In the genomic region with DNA sequence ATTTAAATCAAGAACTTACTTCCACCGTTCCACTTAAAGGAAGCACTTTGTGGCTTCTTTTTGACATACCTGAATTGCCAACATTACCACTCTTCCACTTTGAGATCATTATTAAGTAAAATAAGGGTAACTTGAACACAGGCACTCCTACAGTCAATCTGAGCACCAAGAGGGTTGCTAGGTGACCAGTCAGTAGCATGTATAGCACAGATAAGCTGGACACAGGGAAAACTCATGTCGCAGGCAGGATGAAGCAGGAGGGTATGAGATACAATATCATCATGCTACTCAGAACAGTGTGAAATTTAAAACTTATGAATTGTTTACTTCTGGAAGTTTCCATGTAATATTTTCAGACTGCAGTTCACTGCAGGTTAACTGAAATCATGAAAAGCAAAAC, we compare ENCODE assay signal across 24 cellular contexts. TPM values are rescaled to one million over a fixed set of nuclear protein-coding genes. Genes with fewer than 3 reads are reported as not detected.
DNase-seq lines count a peak whose midpoint lies in the region; ATAC-seq and TF ChIP-seq lines count a peak whose summit lies in the region.
"Had no signal": no experiment of that assay in that cellular context is flagged by ENCODE, and none has a peak within 500 bp of the region (broad histone marks: within the 10 kb centered on the region; RNA-seq: fewer than 3 reads in every experiment).

No MANE protein-coding gene starts in this region.

- H3K27ac Mint-ChIP-seq in activated CD8-positive, alpha-beta T cell treated with anti-CD3 and anti-CD28 coated beads, Interleukin-2, amount 10 ng/mL, durations not matched to agents 7 days and 5 days, result peak overlapping the region; percentile 17
- H3K27ac Mint-ChIP-seq in activated CD8-positive, alpha-beta T cell treated with anti-CD3 and anti-CD28 coated beads for 36 hours, result no peak overlapping the region
- H3K27ac Mint-ChIP-seq in natural killer cell treated with Interleukin-12 subunit alpha and Interleukin-12 subunit beta and Interleukin-15 and Interleukin-18, amount 100 ng/mL, for 72 hours, result peak overlapping the region; percentile 20 to 29
- H3K27ac Mint-ChIP-seq in natural killer cell (peak overlapping the region in 1 of 2 donors; percentile 6), progenitor cell of endocrine pancreas (peak overlapping the region; percentile 42)
- H3K27ac Mint-ChIP-seq in activated T-helper 1 cell treated with anti-CD3 and anti-CD28 coated beads, Interleukin-12 subunit alpha, Interleukin-12 subunit beta, Interleukin-2, Interleukin-4 antibody, amounts not matched to agents 30 ng/mL and 10 ng/mL and 1 ng/mL, durations not matched to agents 14 hours and 24 hours and 36 hours, result peak overlapping the region; percentile 3
- H3K27ac Mint-ChIP-seq: CD4-positive, alpha-beta T cell; GM23338 had no signal

- no peak for TF ChIP-seq POLR2A in suprapubic skin (IDR thresholded peaks at IDR 0.05)

- TF ChIP-seq CTCF in activated CD8-positive, alpha-beta T cell treated with anti-CD3 and anti-CD28 coated beads for 36 hours (IDR thresholded peaks at IDR 0.05), result no peak
- TF ChIP-seq CTCF in natural killer cell (IDR thresholded peaks at IDR 0.05) (no peak), progenitor cell of endocrine pancreas (IDR thresholded peaks at IDR 0.05; ENCODE audit: unreplicated experiment) (no peak), suprapubic skin (IDR thresholded peaks at IDR 0.05) (no peak)

- H3K27me3 Mint-ChIP-seq in activated CD8-positive, alpha-beta T cell treated with anti-CD3 and anti-CD28 coated beads, Interleukin-2, amount 10 ng/mL, durations not matched to agents 7 days and 5 days (ENCODE audit: low read depth), result no peaks in the 10 kb centered on the region
- no peaks in the 10 kb centered on the region for H3K27me3 Mint-ChIP-seq in activated CD8-positive, alpha-beta T cell treated with anti-CD3 and anti-CD28 coated beads for 36 hours
- H3K27me3 Mint-ChIP-seq in natural killer cell treated with Interleukin-12 subunit alpha and Interleukin-12 subunit beta and Interleukin-15 and Interleukin-18, amount 100 ng/mL, for 72 hours, result no peaks in the 10 kb centered on the region
- H3K27me3 Mint-ChIP-seq in natural killer cell (ENCODE audit: low read depth in 2 of 2) (no peaks in the 10 kb centered on the region), progenitor cell of endocrine pancreas (no peaks in the 10 kb centered on the region)
- H3K27me3 Mint-ChIP-seq in activated T-helper 1 cell treated with anti-CD3 and anti-CD28 coated beads, Interleukin-12 subunit alpha, Interleukin-12 subunit beta, Interleukin-2, Interleukin-4 antibody, amounts not matched to agents 30 ng/mL and 10 ng/mL and 1 ng/mL, durations not matched to agents 14 hours and 24 hours and 36 hours (ENCODE audit: insufficient read depth), result no peaks in the 10 kb centered on the region
- H3K27me3 Mint-ChIP-seq: CD4-positive, alpha-beta T cell had no signal

- CTCF ChIA-PET in activated CD8-positive, alpha-beta T cell treated with anti-CD3 and anti-CD28 coated beads, Interleukin-2, amount 10 ng/mL, durations not matched to agents 7 days and 5 days (lab: Charles Lee), result no interaction called here
- CTCF ChIA-PET in activated CD8-positive, alpha-beta T cell treated with anti-CD3 and anti-CD28 coated beads for 36 hours (lab: Charles Lee), result no interaction called here

- no peaks in the 10 kb centered on the region for H3K27me3 ChIP-seq in suprapubic skin
- H3K27me3 ChIP-seq: BLaER1, MG63, SJSA1 had no signal

- POLR2A ChIA-PET in activated CD8-positive, alpha-beta T cell treated with anti-CD3 and anti-CD28 coated beads, Interleukin-2, amount 10 ng/mL, durations not matched to agents 7 days and 5 days (lab: Charles Lee), result no interaction called here
- POLR2A ChIA-PET in activated CD8-positive, alpha-beta T cell treated with anti-CD3 and anti-CD28 coated beads for 36 hours (lab: Charles Lee), result no interaction called here

- no peak for DNase-seq in activated CD8-positive, alpha-beta T cell treated with anti-CD3 and anti-CD28 coated beads, Interleukin-2, amount 10 ng/mL, durations not matched to agents 7 days and 5 days
- DNase-seq in activated CD8-positive, alpha-beta T cell treated with anti-CD3 and anti-CD28 coated beads for 36 hours, result no peak
- no peak for DNase-seq in natural killer cell treated with Interleukin-12 subunit alpha and Interleukin-12 subunit beta and Interleukin-15 and Interleukin-18, amount 100 ng/mL, for 72 hours (ENCODE audit: low spot score)
- DNase-seq in natural killer cell (no peak), progenitor cell of endocrine pancreas (ENCODE audit: low spot score, unreplicated experiment) (no peak), anterior cingulate cortex (lab: John Stamatoyannopoulos, UW) (no peak), suprapubic skin (ENCODE audit: low spot score in 2 of 2) (no peak)
- DNase-seq in activated T-helper 1 cell treated with anti-CD3 and anti-CD28 coated beads, Interleukin-12 subunit alpha, Interleukin-12 subunit beta, Interleukin-2, Interleukin-4 antibody, amounts not matched to agents 30 ng/mL and 10 ng/mL and 1 ng/mL, durations not matched to agents 14 hours and 24 hours and 36 hours (ENCODE audit: low spot score), result no peak
- DNase-seq: Caco-2; CD4-positive, alpha-beta T cell; H9; KBM-7; MG63; NCI-H2029; NCI-H446 treated with DMSO at 0.1 percent for 48 hours; NCI-H526; NCI-H82; NK-92 treated with Interleukin-12 subunit alpha and Interleukin-12 subunit beta, amount 100 ng/mL, for 24 hours; Right ventricle myocardium superior; RPMI8226 had no signal

- no peak overlapping the region for H3K27ac ChIP-seq in suprapubic skin
- H3K27ac ChIP-seq: BLaER1, SJSA1 had no signal

- intact Hi-C loops in activated CD8-positive, alpha-beta T cell treated with anti-CD3 and anti-CD28 coated beads for 36 hours (cut with micrococcal nuclease), result no loop called here
- intact Hi-C loops in natural killer cell (cut with micrococcal nuclease), result no loop called here
- intact Hi-C loops in activated T-helper 1 cell treated with anti-CD3 and anti-CD28 coated beads, Interleukin-12 subunit alpha, Interleukin-12 subunit beta, Interleukin-2, Interleukin-4 antibody, amounts not matched to agents 30 ng/mL and 10 ng/mL and 1 ng/mL, durations not matched to agents 14 hours and 24 hours and 36 hours (cut with micrococcal nuclease), result no loop called here

- no peaks in the 10 kb centered on the region for H3K9me3 ChIP-seq in suprapubic skin
- H3K9me3 ChIP-seq: BLaER1, Caco-2, MG63, SJSA1 had no signal

- H3K36me3 ChIP-seq in suprapubic skin, result peaks cover 93% of the 10 kb centered on the region

- H3K36me3 Mint-ChIP-seq in activated CD8-positive, alpha-beta T cell treated with anti-CD3 and anti-CD28 coated beads, Interleukin-2, amount 10 ng/mL, durations not matched to agents 7 days and 5 days (ENCODE audit: low read depth), result peaks cover 54% of the 10 kb centered on the region
- H3K36me3 Mint-ChIP-seq in activated CD8-positive, alpha-beta T cell treated with anti-CD3 and anti-CD28 coated beads for 36 hours (ENCODE audit: low read depth), result peaks cover 43% of the 10 kb centered on the region
- H3K36me3 Mint-ChIP-seq in natural killer cell treated with Interleukin-12 subunit alpha and Interleukin-12 subunit beta and Interleukin-15 and Interleukin-18, amount 100 ng/mL, for 72 hours, result peaks cover 26% of the 10 kb centered on the region
- H3K36me3 Mint-ChIP-seq in natural killer cell, result peaks cover 22% of the 10 kb centered on the region
- peaks cover 38% of the 10 kb centered on the region for H3K36me3 Mint-ChIP-seq in activated T-helper 1 cell treated with anti-CD3 and anti-CD28 coated beads, Interleukin-12 subunit alpha, Interleukin-12 subunit beta, Interleukin-2, Interleukin-4 antibody, amounts not matched to agents 30 ng/mL and 10 ng/mL and 1 ng/mL, durations not matched to agents 14 hours and 24 hours and 36 hours (ENCODE audit: low read depth)
- H3K36me3 Mint-ChIP-seq in progenitor cell of endocrine pancreas (ENCODE audit: insufficient read depth), result peaks cover 26% of the 10 kb centered on the region

- no peak for ATAC-seq in activated CD8-positive, alpha-beta T cell treated with anti-CD3 and anti-CD28 coated beads, Interleukin-2, amount 10 ng/mL, durations not matched to agents 7 days and 5 days
- ATAC-seq in activated CD8-positive, alpha-beta T cell treated with anti-CD3 and anti-CD28 coated beads for 36 hours, result no peak
- no peak for ATAC-seq in natural killer cell treated with Interleukin-12 subunit alpha and Interleukin-12 subunit beta and Interleukin-15 and Interleukin-18, amount 100 ng/mL, for 72 hours
- no peak for ATAC-seq in natural killer cell
- ATAC-seq: GM23338, HepG2 had no signal

- no peaks in the 10 kb centered on the region for H3K4me1 Mint-ChIP-seq in activated CD8-positive, alpha-beta T cell treated with anti-CD3 and anti-CD28 coated beads, Interleukin-2, amount 10 ng/mL, durations not matched to agents 7 days and 5 days (ENCODE audit: low read depth)
- no peaks in the 10 kb centered on the region for H3K4me1 Mint-ChIP-seq in activated CD8-positive, alpha-beta T cell treated with anti-CD3 and anti-CD28 coated beads for 36 hours (ENCODE audit: low read depth)
- peaks cover 0 to 5% of the 10 kb centered on the region in 2 donors for H3K4me1 Mint-ChIP-seq in natural killer cell treated with Interleukin-12 subunit alpha and Interleukin-12 subunit beta and Interleukin-15 and Interleukin-18, amount 100 ng/mL, for 72 hours (ENCODE audit: low read depth in 2 of 2)
- H3K4me1 Mint-ChIP-seq in natural killer cell (peaks cover 0 to 5% of the 10 kb centered on the region in 2 donors), progenitor cell of endocrine pancreas (ENCODE audit: low read depth) (no peaks in the 10 kb centered on the region)
- H3K4me1 Mint-ChIP-seq in activated T-helper 1 cell treated with anti-CD3 and anti-CD28 coated beads, Interleukin-12 subunit alpha, Interleukin-12 subunit beta, Interleukin-2, Interleukin-4 antibody, amounts not matched to agents 30 ng/mL and 10 ng/mL and 1 ng/mL, durations not matched to agents 14 hours and 24 hours and 36 hours (ENCODE audit: low read depth), result peaks cover 8% of the 10 kb centered on the region
- H3K4me1 Mint-ChIP-seq: GM23338, H9 had no signal

- no peaks in the 10 kb centered on the region for H3K4me1 ChIP-seq in suprapubic skin
- H3K4me1 ChIP-seq: BLaER1, Caco-2, SJSA1 had no signal

- H3K4me3 ChIP-seq in suprapubic skin, result no peak overlapping the region
- H3K4me3 ChIP-seq: BLaER1, GM23338, MG63, SJSA1 had no signal

- no peaks in the 10 kb centered on the region for H3K9me3 Mint-ChIP-seq in activated CD8-positive, alpha-beta T cell treated with anti-CD3 and anti-CD28 coated beads, Interleukin-2, amount 10 ng/mL, durations not matched to agents 7 days and 5 days (ENCODE audit: insufficient read depth)
- H3K9me3 Mint-ChIP-seq in activated CD8-positive, alpha-beta T cell treated with anti-CD3 and anti-CD28 coated beads for 36 hours, result no peaks in the 10 kb centered on the region
- H3K9me3 Mint-ChIP-seq in natural killer cell treated with Interleukin-12 subunit alpha and Interleukin-12 subunit beta and Interleukin-15 and Interleukin-18, amount 100 ng/mL, for 72 hours, result no peaks in the 10 kb centered on the region
- H3K9me3 Mint-ChIP-seq in natural killer cell, result no peaks in the 10 kb centered on the region
- no peaks in the 10 kb centered on the region for H3K9me3 Mint-ChIP-seq in activated T-helper 1 cell treated with anti-CD3 and anti-CD28 coated beads, Interleukin-12 subunit alpha, Interleukin-12 subunit beta, Interleukin-2, Interleukin-4 antibody, amounts not matched to agents 30 ng/mL and 10 ng/mL and 1 ng/mL, durations not matched to agents 14 hours and 24 hours and 36 hours
- no peaks in the 10 kb centered on the region for H3K9me3 Mint-ChIP-seq in progenitor cell of endocrine pancreas (ENCODE audit: low read depth)
- H3K9me3 Mint-ChIP-seq: CD4-positive, alpha-beta T cell; GM23338; H9 had no signal

- no peak for TF ChIP-seq EP300 in suprapubic skin (IDR thresholded peaks at IDR 0.05)

- 86% methylated on average over 2 of the region's 2 CpGs for WGBS in suprapubic skin

- no peak overlapping the region for H3K4me3 Mint-ChIP-seq in activated CD8-positive, alpha-beta T cell treated with anti-CD3 and anti-CD28 coated beads, Interleukin-2, amount 10 ng/mL, durations not matched to agents 7 days and 5 days
- H3K4me3 Mint-ChIP-seq in activated CD8-positive, alpha-beta T cell treated with anti-CD3 and anti-CD28 coated beads for 36 hours, result no peak overlapping the region
- H3K4me3 Mint-ChIP-seq in natural killer cell treated with Interleukin-12 subunit alpha and Interleukin-12 subunit beta and Interleukin-15 and Interleukin-18, amount 100 ng/mL, for 72 hours, result no peak overlapping the region
- H3K4me3 Mint-ChIP-seq in natural killer cell (no peak overlapping the region), progenitor cell of endocrine pancreas (ENCODE audit: low read depth) (no peak overlapping the region)
- H3K4me3 Mint-ChIP-seq in activated T-helper 1 cell treated with anti-CD3 and anti-CD28 coated beads, Interleukin-12 subunit alpha, Interleukin-12 subunit beta, Interleukin-2, Interleukin-4 antibody, amounts not matched to agents 30 ng/mL and 10 ng/mL and 1 ng/mL, durations not matched to agents 14 hours and 24 hours and 36 hours, result no peak overlapping the region
- H3K4me3 Mint-ChIP-seq: CD4-positive, alpha-beta T cell; GM23338; H9 had no signal

RNA-seq across cellular contexts. Expression of a gene that starts 47.0 kb away (rescaled TPM):
- under 1 TPM in 1 of 2 experiments, not detected in 1; 0.13 TPM for total RNA-seq in activated CD8-positive, alpha-beta T cell treated with anti-CD3 and anti-CD28 coated beads, Interleukin-2, amount 10 ng/mL, durations not matched to agents 7 days and 5 days
- total RNA-seq in activated CD8-positive, alpha-beta T cell treated with anti-CD3 and anti-CD28 coated beads for 36 hours, result 1 to 10 TPM; 1.3 to 1.6 TPM
- under 1 TPM in 1 of 2 donors, not detected in 1; 0.19 TPM for total RNA-seq in natural killer cell treated with Interleukin-12 subunit alpha and Interleukin-12 subunit beta and Interleukin-15 and Interleukin-18, amount 100 ng/mL, for 72 hours
- 1 to 10 TPM in 1 of 3 donors, under 1 TPM in 1, not detected in 1; 0.47 to 1.1 TPM for total RNA-seq in natural killer cell
- total RNA-seq in activated T-helper 1 cell treated with anti-CD3 and anti-CD28 coated beads, Interleukin-12 subunit alpha, Interleukin-12 subunit beta, Interleukin-2, Interleukin-4 antibody, amounts not matched to agents 30 ng/mL and 10 ng/mL and 1 ng/mL, durations not matched to agents 14 hours and 24 hours and 36 hours, result 0.23 and 0.81 TPM in 2 replicates
- total RNA-seq in progenitor cell of endocrine pancreas, result 15.3 and 16.1 TPM in 2 replicates
- total RNA-seq in suprapubic skin, result 1 to 10 TPM; 1.5 to 4.9 (median 3.6) TPM
